22 cellular contexts compared by ENCODE assay signal in the genomic region with DNA sequence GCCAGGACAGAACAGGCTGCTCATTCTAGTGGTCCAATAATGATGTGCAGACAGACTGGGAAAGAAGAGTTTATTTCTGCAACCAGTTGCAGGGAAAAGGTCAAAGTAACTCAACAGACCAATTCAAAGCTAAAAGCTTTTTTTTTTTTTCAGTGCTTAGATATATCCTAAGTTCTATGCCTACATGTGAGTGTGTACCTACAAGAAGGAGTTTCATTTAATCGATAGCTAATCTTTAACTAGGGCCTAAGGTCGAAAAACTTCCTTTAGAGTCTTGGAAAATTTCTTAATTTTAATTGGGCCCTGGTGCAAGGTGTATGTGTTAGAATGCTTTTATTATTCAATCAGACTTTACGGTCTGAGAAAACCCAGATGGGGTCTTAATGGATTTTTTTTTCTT.
DNase-seq lines count a peak whose midpoint lies in the region; ATAC-seq, FAIRE-seq and TF ChIP-seq lines count a peak whose summit lies in the region.
"Had no signal": no experiment of that assay in that cellular context is flagged by ENCODE, and none has a peak within 500 bp of the region (broad histone marks: within the 10 kb centered on the region; RNA-seq: fewer than 3 reads in every experiment).

No MANE protein-coding gene starts in this region.

- H3K36me3 ChIP-seq in mucosa of descending colon (ENCODE audit: low read depth): no peaks in the 10 kb centered on the region
- no peaks in the 10 kb centered on the region for H3K36me3 ChIP-seq in small intestine (ENCODE audit: control insufficient read depth in 2 of 2, insufficient read depth in 2 of 2, low read length in 2 of 2)
- H3K36me3 ChIP-seq: BE2C, BLaER1 had no signal

- H3K9me3 ChIP-seq in mucosa of descending colon: no peaks in the 10 kb centered on the region
- H3K9me3 ChIP-seq in small intestine (ENCODE audit: control insufficient read depth, low read depth): no peaks in the 10 kb centered on the region
- H3K9me3 ChIP-seq: BE2C, BLaER1, Caco-2 had no signal

- H3K4me3 ChIP-seq in mucosa of descending colon (no peak overlapping the region), small intestine (ENCODE audit: low read depth in 1 of 2, low read length in 2 of 2) (no peak overlapping the region)
- H3K4me3 ChIP-seq: BLaER1 had no signal

- DNase-seq in left colon (no peak), mucosa of descending colon (no peak), small intestine (peak; percentile 49), hepatic stellate cell (ENCODE audit: low spot score) (no peak), left ventricle myocardium superior (no peak), NCI-H2107 treated with DMSO at 0.1 percent for 48 hours (lab: John Stamatoyannopoulos, UW; ENCODE audit: unreplicated experiment) (no peak)
- DNase-seq: 8988T; ACHN; BE2C; C1 segment of cervical spinal cord; Caco-2; Calu3; CD4-positive, alpha-beta T cell; CD8-positive, alpha-beta T cell; DMS79 treated with DMSO at 0.1 percent for 48 hours; GF-D8 had no signal

- ATAC-seq in left colon (peak; percentile 93), mucosa of descending colon (peak; percentile 78), left ventricle myocardium superior (no peak)
- ATAC-seq: CD8-positive, alpha-beta T cell had no signal

- no peak overlapping the region for H3K27ac ChIP-seq in small intestine (ENCODE audit: low read depth in 1 of 2, low read length in 1 of 2)
- H3K27ac ChIP-seq: BLaER1 had no signal

- FAIRE-seq in small intestine (lab: Jason Lieb, UNC): no peak
- FAIRE-seq: A204.1, D721Med, G401.6, GM12891, GM19239 had no signal

- no peak for TF ChIP-seq CTCF in mucosa of descending colon (IDR thresholded peaks at IDR 0.05)

- no peaks in the 10 kb centered on the region for H3K27me3 ChIP-seq in small intestine (ENCODE audit: control insufficient read depth in 2 of 2, insufficient read depth in 2 of 2, low read length in 2 of 2)
- H3K27me3 ChIP-seq: BE2C, BLaER1 had no signal

- intact Hi-C loops in left colon (cut with DNase I, micrococcal nuclease): no loop called here
- intact Hi-C loops in mucosa of descending colon (cut with DNase I, micrococcal nuclease): no loop called here
- intact Hi-C loops in left ventricle myocardium superior (cut with micrococcal nuclease): no loop called here

- H3K4me1 ChIP-seq in mucosa of descending colon (ENCODE audit: low read depth): peaks cover 7% of the 10 kb centered on the region
- H3K4me1 ChIP-seq in small intestine (ENCODE audit: control insufficient read depth in 2 of 2, insufficient read depth in 1 of 2, low read depth in 1 of 2, low read length in 1 of 2): peaks cover 0 to 2% of the 10 kb centered on the region in 2 donors
- H3K4me1 ChIP-seq: BE2C, BLaER1, Caco-2 had no signal

- 3 to 68% (median 33%) methylated on average over 3 of the region's 3 CpGs for WGBS in small intestine, 3 donors
